ENCODE assay signal across 13 cellular contexts in genomic region chr17:40577611-40578065, GRCh38. TPM values are rescaled to one million over a fixed set of nuclear protein-coding genes. Genes with fewer than 3 reads are reported as not detected.
DNase-seq lines count a peak whose midpoint lies in the region; ATAC-seq and TF ChIP-seq lines count a peak whose summit lies in the region.
"Had no signal": no experiment of that assay in that cellular context is flagged by ENCODE, and none has a peak within 500 bp of the region (broad histone marks: within the 10 kb centered on the region; RNA-seq: fewer than 3 reads in every experiment).

No MANE protein-coding gene starts in this region.

- POLR2A ChIA-PET in CD4-positive, alpha-beta memory T cell (lab: Charles Lee; ENCODE audit: partially characterized antibody), result interaction anchor here (0.9 to 4.4 kb wide), 15 partner anchors 10 to 70 kb away, joined by 3 to 87 read pairs (median 5); partner anchors contain the start of genes CCR7 and SMARCE1

- peak in 1 of 5 donors; percentile 40 for DNase-seq in CD4-positive, alpha-beta memory T cell
- DNase-seq in NCI-H2171 (lab: John Stamatoyannopoulos, UW) (no peak), NCI-H526 (lab: John Stamatoyannopoulos, UW) (no peak), progenitor cell of endocrine pancreas (ENCODE audit: low spot score, unreplicated experiment) (no peak), islet precursor cell (no peak)
- DNase-seq: amygdala, HCEC 1CT, Peyer's patch had no signal

- no peaks in the 10 kb centered on the region for H3K27me3 ChIP-seq in CD4-positive, alpha-beta memory T cell (ENCODE audit: insufficient read depth, low read length)
- H3K27me3 ChIP-seq: Peyer's patch had no signal

- peaks cover 13 to 15% of the 10 kb centered on the region in 2 donors for H3K36me3 Mint-ChIP-seq in CD4-positive, alpha-beta memory T cell
- H3K36me3 Mint-ChIP-seq in activated T-helper 17 cell treated with anti-CD3 and anti-CD28 coated beads, Interleukin-2, amount 50 U/mL, for 72 hours (ENCODE audit: low read depth), result no peaks in the 10 kb centered on the region
- H3K36me3 Mint-ChIP-seq in progenitor cell of endocrine pancreas (ENCODE audit: insufficient read depth), result no peaks in the 10 kb centered on the region

- peaks cover 6 to 28% (median 21%) of the 10 kb centered on the region in 8 donors for H3K9me3 Mint-ChIP-seq in CD4-positive, alpha-beta memory T cell
- H3K9me3 Mint-ChIP-seq in activated T-helper 17 cell treated with anti-CD3 and anti-CD28 coated beads, Interleukin-2, amount 50 U/mL, for 72 hours, result peaks cover 7% of the 10 kb centered on the region
- peaks cover 10% of the 10 kb centered on the region for H3K9me3 Mint-ChIP-seq in progenitor cell of endocrine pancreas (ENCODE audit: low read depth)

- peaks cover 39 to 67% (median 55%) of the 10 kb centered on the region in 4 donors for H3K4me1 Mint-ChIP-seq in CD4-positive, alpha-beta memory T cell
- H3K4me1 Mint-ChIP-seq in activated T-helper 17 cell treated with anti-CD3 and anti-CD28 coated beads, Interleukin-2, amount 50 U/mL, for 72 hours, result peaks cover 35% of the 10 kb centered on the region
- no peaks in the 10 kb centered on the region for H3K4me1 Mint-ChIP-seq in progenitor cell of endocrine pancreas (ENCODE audit: low read depth)

- H3K9me3 ChIP-seq in CD4-positive, alpha-beta memory T cell (ENCODE audit: control insufficient read depth in 1 of 2, low read length in 2 of 2), result no peaks in the 10 kb centered on the region

- CTCF ChIA-PET in CD4-positive, alpha-beta memory T cell (lab: Charles Lee; ENCODE audit: partially characterized antibody), result interaction anchor here (1.5 to 4.3 kb wide), 5 partner anchors 14 to 42 kb away, joined by 6 to 27 read pairs (median 16); partner anchors contain the start of gene CCR7

- intact Hi-C loops in CD4-positive, alpha-beta memory T cell (cut with micrococcal nuclease), result no loop called here

- peak overlapping the region in 7 of 8 donors; percentile 18 to 77 (median 56) for H3K4me3 Mint-ChIP-seq in CD4-positive, alpha-beta memory T cell
- peak overlapping the region; percentile 57 for H3K4me3 Mint-ChIP-seq in activated T-helper 17 cell treated with anti-CD3 and anti-CD28 coated beads, Interleukin-2, amount 50 U/mL, for 72 hours
- no peak overlapping the region for H3K4me3 Mint-ChIP-seq in progenitor cell of endocrine pancreas (ENCODE audit: low read depth)

- H3K27ac ChIP-seq in CD4-positive, alpha-beta memory T cell (ENCODE audit: low read depth, low read length), result no peak overlapping the region
- H3K27ac ChIP-seq: VCaP had no signal

- peak; percentile 54 for ATAC-seq in GM18909 (IDR thresholded peaks at IDR 0.05; ENCODE audit: poor library complexity, unreplicated experiment)
- ATAC-seq in HG03039 (IDR thresholded peaks at IDR 0.05; ENCODE audit: unreplicated experiment), result peak; percentile 42
- peak; percentile 74 for ATAC-seq in activated T-helper 17 cell treated with anti-CD3 and anti-CD28 coated beads, Interleukin-2, amount 50 U/mL, for 72 hours (replicated peaks)

- no peaks in the 10 kb centered on the region for H3K27me3 Mint-ChIP-seq in CD4-positive, alpha-beta memory T cell
- H3K27me3 Mint-ChIP-seq in activated T-helper 17 cell treated with anti-CD3 and anti-CD28 coated beads, Interleukin-2, amount 50 U/mL, for 72 hours, result no peaks in the 10 kb centered on the region
- no peaks in the 10 kb centered on the region for H3K27me3 Mint-ChIP-seq in progenitor cell of endocrine pancreas

- peaks cover 67% of the 10 kb centered on the region for H3K4me1 ChIP-seq in CD4-positive, alpha-beta memory T cell (ENCODE audit: insufficient read depth, low read length)

- TF ChIP-seq CTCF in progenitor cell of endocrine pancreas (IDR thresholded peaks at IDR 0.05; ENCODE audit: unreplicated experiment), result no peak

- no peaks in the 10 kb centered on the region for H3K36me3 ChIP-seq in CD4-positive, alpha-beta memory T cell (ENCODE audit: insufficient read depth, low read length)
- H3K36me3 ChIP-seq: Peyer's patch had no signal

- H3K4me3 ChIP-seq in CD4-positive, alpha-beta memory T cell (ENCODE audit: low read length in 2 of 2), result no peak overlapping the region
- H3K4me3 ChIP-seq: Peyer's patch had no signal

- H3K27ac Mint-ChIP-seq in CD4-positive, alpha-beta memory T cell, result peak overlapping the region; percentile 54 to 91 (median 77)
- H3K27ac Mint-ChIP-seq in activated T-helper 17 cell treated with anti-CD3 and anti-CD28 coated beads, Interleukin-2, amount 50 U/mL, for 72 hours, result peak overlapping the region; percentile 65
- H3K27ac Mint-ChIP-seq in progenitor cell of endocrine pancreas, result no peak overlapping the region

RNA-seq across cellular contexts. Expression of gene CCR7, which starts 12.4 kb away (rescaled TPM):
- total RNA-seq in CD4-positive, alpha-beta memory T cell, result 100 to 1,000 TPM; 268 to 269 TPM
- polyA plus RNA-seq in CD4-positive, alpha-beta memory T cell, result 100 to 1,000 TPM; 436 to 502 TPM
- 100 to 1,000 TPM; 140 to 304 TPM for total RNA-seq in activated T-helper 17 cell treated with anti-CD3 and anti-CD28 coated beads, Interleukin-2, amount 50 U/mL, for 72 hours
- total RNA-seq in progenitor cell of endocrine pancreas, result not detected in 2 replicates
- total RNA-seq: lung microvascular endothelial cell had no signal

Comparison
In these comparisons a context has a peak if more than half of its experiments do, and no peak if none do; other contexts are left out.
1. RNA of gene CCR7, which starts 12.4 kb away (total RNA-seq): 140 to 304 TPM in activated T-helper 17 cell treated with anti-CD3 and anti-CD28 coated beads, Interleukin-2, amount 50 U/mL, for 72 hours and 268 to 269 TPM in CD4-positive, alpha-beta memory T cell; not detected in progenitor cell of endocrine pancreas; every median in the first group is over 100 times any median in the second.
2. Peak in every context shown above with its lines, with median percentiles within 50 percentile points of each other: ATAC-seq.